ENCODE assay signal across 19 cellular contexts in the genomic region with DNA sequence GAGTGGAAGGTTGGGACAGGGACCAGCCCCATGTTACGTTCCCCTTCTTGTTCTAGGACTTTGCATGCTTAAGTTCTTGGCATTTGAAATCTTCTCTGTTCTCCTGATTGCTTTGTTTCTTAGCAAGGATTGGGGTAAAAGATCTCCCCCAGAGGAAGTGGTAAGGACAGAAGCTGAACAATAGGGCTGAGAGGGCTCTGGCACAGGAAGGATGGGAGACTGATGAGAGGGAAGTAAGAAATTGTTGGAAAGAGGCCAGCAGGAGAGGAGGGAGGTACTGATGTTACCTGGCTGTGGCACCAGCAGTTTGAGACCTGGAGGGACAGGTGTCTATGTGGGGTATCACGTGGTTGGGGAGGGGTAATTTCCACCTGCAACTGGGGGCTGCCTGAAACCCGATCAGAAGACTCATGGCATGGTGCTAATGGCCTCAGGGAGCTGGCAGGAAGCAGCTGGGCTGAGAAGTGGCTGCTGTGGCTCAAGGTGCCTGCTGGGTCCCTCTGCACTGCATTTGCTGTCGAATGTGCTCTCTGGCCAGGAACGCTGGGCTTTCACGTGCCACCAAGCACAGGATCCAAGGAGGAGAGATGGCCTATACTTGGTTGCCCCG.
DNase-seq lines count a peak whose midpoint lies in the region; TF ChIP-seq lines count a peak whose summit lies in the region.
"Had no signal": no experiment of that assay in that cellular context is flagged by ENCODE, and none has a peak within 500 bp of the region (broad histone marks: within the 10 kb centered on the region; RNA-seq: fewer than 3 reads in every experiment).

No MANE protein-coding gene starts in this region.

- H3K23ac ChIP-seq in mesendoderm (ENCODE audit: low read length): no peak overlapping the region

- peaks cover 4% of the 10 kb centered on the region for H3K4me1 ChIP-seq in mesendoderm (ENCODE audit: control insufficient read depth, low read depth, low read length)

- H2BK120ac ChIP-seq in mesendoderm (ENCODE audit: low read depth, low read length): no peak overlapping the region

- no peak overlapping the region for H2BK15ac ChIP-seq in mesendoderm (replicated peaks; ENCODE audit: low read depth)

- no peak overlapping the region for H3K4ac ChIP-seq in mesendoderm (ENCODE audit: low read depth, low read length)

- no CpG with 5 or more reads among the region's 7 CpGs for WGBS in mesendoderm (ENCODE audit: extremely low coverage, insufficient coverage, low lambda C conversion rate)

- peak overlapping the region; percentile 27 for H3K56ac ChIP-seq in mesendoderm (ENCODE audit: low read length)

- H3K79me2 ChIP-seq in mesendoderm (ENCODE audit: control insufficient read depth, insufficient read depth, low read length): no peaks in the 10 kb centered on the region

- no peak overlapping the region for H3K9ac ChIP-seq in mesendoderm (ENCODE audit: low read length)

- H3K4me3 ChIP-seq in mesendoderm (ENCODE audit: low read length): no peak overlapping the region
- H3K4me3 ChIP-seq: adrenal gland had no signal

- no peak overlapping the region for H3K27ac ChIP-seq in mesendoderm (ENCODE audit: low read depth, low read length)
- H3K27ac ChIP-seq: adrenal gland, C4-2B, VCaP had no signal

- no peak overlapping the region for H2AK5ac ChIP-seq in mesendoderm (ENCODE audit: low read length)

- H2BK5ac ChIP-seq in mesendoderm (ENCODE audit: low read length): no peak overlapping the region

- no peak overlapping the region for H3K18ac ChIP-seq in mesendoderm (ENCODE audit: low read length)

- no peak overlapping the region for H4K5ac ChIP-seq in mesendoderm (ENCODE audit: low read length)

- no peaks in the 10 kb centered on the region for H3K36me3 ChIP-seq in mesendoderm (ENCODE audit: control insufficient read depth, insufficient read depth, low read length)
- H3K36me3 ChIP-seq: adrenal gland had no signal

- H3K27me3 ChIP-seq in mesendoderm (ENCODE audit: insufficient read depth, low read length, poor library complexity): no peaks in the 10 kb centered on the region
- H3K27me3 ChIP-seq: adrenal gland had no signal

- H4K8ac ChIP-seq in mesendoderm (ENCODE audit: low read depth, low read length): no peak overlapping the region

- no peak for TF ChIP-seq CTCF in GM10266 (IDR thresholded peaks at IDR 0.05; ENCODE audit: control insufficient read depth, insufficient read depth, low read depth, missing control alignments)

- H3K4me2 ChIP-seq in mesendoderm (ENCODE audit: low read length): no peak overlapping the region

- peak; percentile 59 for DNase-seq in NCI-H1436 (lab: John Stamatoyannopoulos, UW)
- no peak for DNase-seq in NCI-H1436 treated with DMSO at 0.1 percent for 48 hours (lab: John Stamatoyannopoulos, UW)
- DNase-seq in NCI-H1092 (lab: John Stamatoyannopoulos, UW): peak; percentile 64
- DNase-seq in NCI-H510A treated with DMSO at 0.1 percent for 48 hours (lab: John Stamatoyannopoulos, UW): peak; percentile 88
- DNase-seq in mesendoderm: no peak
- DNase-seq in stimulated activated CD4-positive, alpha-beta T cell treated with anti-CD3 and anti-CD28 coated beads, Interleukin-4, amount 100 ng/mL, for 24 hours: no peak
- no peak for DNase-seq in GM10266 (ENCODE audit: extremely low spot score)
- DNase-seq in kidney tubule cell (ENCODE audit: low spot score): no peak
- DNase-seq: 8988T; activated CD4-positive, alpha-beta memory T cell treated with anti-CD3 and anti-CD28 coated beads, Interleukin-2, amount 10 ng/mL, durations not matched to agents 7 days and 5 days; activated T-cell treated with anti-CD3 and anti-CD28 coated beads, Interleukin-2, amount 50 U/mL, for 72 hours; adrenal gland; central memory CD4-positive, alpha-beta T cell; effector CD8-positive, alpha-beta T cell; EL; NCI-H226; stimulated activated CD4-positive, alpha-beta T cell treated with anti-CD3 and anti-CD28 coated beads, Interleukin-15, amount 100 ng/mL, for 24 hours had no signal

- H3K79me1 ChIP-seq in mesendoderm (ENCODE audit: low read length): no peaks in the 10 kb centered on the region

Comparison
In these comparisons a context has a peak if more than half of its experiments do, and no peak if none do; other contexts are left out.
1. DNase-seq: peak in NCI-H1436 (single experiment), NCI-H1092 (single experiment) and NCI-H510A treated with DMSO at 0.1 percent for 48 hours (single experiment); none in NCI-H1436 treated with DMSO at 0.1 percent for 48 hours (single experiment), mesendoderm (single experiment), stimulated activated CD4-positive, alpha-beta T cell treated with anti-CD3 and anti-CD28 coated beads, Interleukin-4, amount 100 ng/mL, for 24 hours (single experiment), GM10266 (single experiment) and kidney tubule cell (single experiment).